19 cellular contexts compared by ENCODE assay signal in the genomic region with DNA sequence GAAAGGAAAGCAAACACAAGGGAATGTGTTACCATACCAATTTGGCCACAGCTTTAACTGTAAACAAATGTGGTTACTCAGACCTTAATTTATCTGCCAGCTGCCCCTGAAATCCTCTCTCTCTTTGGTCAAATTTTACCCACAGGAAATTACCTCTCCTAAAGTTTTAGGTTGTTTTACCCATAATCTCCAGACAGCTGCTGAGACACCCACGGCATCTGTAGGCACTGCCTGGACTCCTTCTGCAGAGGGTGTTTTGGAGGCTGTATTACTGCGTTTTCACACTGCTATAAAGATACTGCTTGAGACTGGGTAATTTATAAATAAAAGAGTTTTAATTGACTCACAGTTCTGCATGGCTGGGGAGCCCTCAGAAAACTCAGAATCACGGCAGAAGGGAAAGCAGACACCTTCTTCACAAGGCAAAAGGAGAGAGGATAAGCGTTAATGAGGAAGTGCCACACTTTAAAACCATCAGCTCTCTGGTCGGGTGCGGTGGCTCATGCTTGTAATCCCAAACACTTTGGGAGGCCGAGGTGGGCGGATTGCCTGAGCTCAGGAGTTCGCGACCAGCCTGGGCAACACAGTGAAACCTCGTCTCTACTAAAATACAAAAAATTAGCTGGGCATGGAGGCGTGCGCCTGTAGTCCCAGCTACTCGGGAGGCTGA.
A peak's percentile ranks its signal among the peaks of the same experiment; 100 is the strongest.
DNase-seq lines count a peak whose midpoint lies in the region; FAIRE-seq and TF ChIP-seq lines count a peak whose summit lies in the region.
"Had no signal": no experiment of that assay in that cellular context is flagged by ENCODE, and none has a peak within 500 bp of the region (broad histone marks: within the 10 kb centered on the region; RNA-seq: fewer than 3 reads in every experiment).

No MANE protein-coding gene starts in this region.

- no peak overlapping the region for H2AFZ ChIP-seq in astrocyte (ENCODE audit: low read depth, low read length)

- TF ChIP-seq CTCF in right atrium auricular region (IDR thresholded peaks at IDR 0.05) (no peak), astrocyte (IDR thresholded peaks at IDR 0.05; ENCODE audit: insufficient read depth, low read depth, low read length) (no peak), A673 (conservative IDR thresholded peaks at IDR 0.05; ENCODE audit: low read depth, low read length) (no peak)

- BruUV-seq in A673 (replicated peaks; lab: Mats Ljungman, UMichigan): no TSS peak

- no peaks in the 10 kb centered on the region for H3K79me2 ChIP-seq in astrocyte (ENCODE audit: insufficient read depth, low read length)

- H3K4me3 Mint-ChIP-seq in astrocyte (ENCODE audit: unreplicated experiment): no peak overlapping the region
- no peak overlapping the region for H3K4me3 Mint-ChIP-seq in activated CD4-positive, alpha-beta memory T cell treated with anti-CD3 and anti-CD28 coated beads, Interleukin-2, amount 10 ng/mL, durations not matched to agents 7 days and 5 days
- H3K4me3 Mint-ChIP-seq: CD14-positive monocyte, H9 had no signal

- peak overlapping the region; percentile 54 to 82 for H3K27ac ChIP-seq in right atrium auricular region
- no peak overlapping the region for H3K27ac ChIP-seq in astrocyte (ENCODE audit: low read depth, low read length)
- H3K27ac ChIP-seq in A673 (ENCODE audit: low read depth, low read length, poor library complexity, severe bottlenecking): no peak overlapping the region
- H3K27ac ChIP-seq: HL-60 had no signal

- no peaks in the 10 kb centered on the region for H4K20me1 ChIP-seq in astrocyte (ENCODE audit: insufficient read depth, low read length)

- CTCF ChIA-PET in A673 (lab: Charles Lee): no interaction called here
- CTCF ChIA-PET in activated CD4-positive, alpha-beta memory T cell treated with anti-CD3 and anti-CD28 coated beads, Interleukin-2, amount 10 ng/mL, durations not matched to agents 7 days and 5 days (lab: Charles Lee): no interaction called here

- H3K4me3 ChIP-seq in right atrium auricular region (peak overlapping the region; percentile 0 to 9), astrocyte (ENCODE audit: insufficient read depth, low read depth, low read length) (no peak overlapping the region), A673 (ENCODE audit: low read depth, low read length, poor library complexity, severe bottlenecking) (no peak overlapping the region)

- no peak for FAIRE-seq in astrocyte (lab: Jason Lieb, UNC)
- FAIRE-seq: G401.6 had no signal

- peaks cover 10% of the 10 kb centered on the region for H3K4me1 Mint-ChIP-seq in astrocyte (ENCODE audit: low read depth, unreplicated experiment)
- H3K4me1 Mint-ChIP-seq in activated CD4-positive, alpha-beta memory T cell treated with anti-CD3 and anti-CD28 coated beads, Interleukin-2, amount 10 ng/mL, durations not matched to agents 7 days and 5 days: no peaks in the 10 kb centered on the region
- H3K4me1 Mint-ChIP-seq: CD14-positive monocyte had no signal

- H3K9me3 ChIP-seq in right atrium auricular region: no peaks in the 10 kb centered on the region
- peaks cover 2% of the 10 kb centered on the region for H3K9me3 ChIP-seq in astrocyte (ENCODE audit: insufficient read depth, low read depth, low read length)
- H3K9me3 ChIP-seq in A673 (ENCODE audit: low read depth, low read length, poor library complexity, severe bottlenecking): no peaks in the 10 kb centered on the region

- H3K27ac Mint-ChIP-seq in astrocyte (ENCODE audit: unreplicated experiment): no peak overlapping the region
- no peak overlapping the region for H3K27ac Mint-ChIP-seq in activated CD4-positive, alpha-beta memory T cell treated with anti-CD3 and anti-CD28 coated beads, Interleukin-2, amount 10 ng/mL, durations not matched to agents 7 days and 5 days
- H3K27ac Mint-ChIP-seq: CD14-positive monocyte had no signal

- H3K9ac ChIP-seq in astrocyte (ENCODE audit: low read length): no peak overlapping the region

- no peaks in the 10 kb centered on the region for H3K27me3 ChIP-seq in right atrium auricular region
- H3K27me3 ChIP-seq in astrocyte (ENCODE audit: insufficient read depth, low read length): no peaks in the 10 kb centered on the region
- no peaks in the 10 kb centered on the region for H3K27me3 ChIP-seq in A673 (replicated peaks; ENCODE audit: insufficient read depth, low read depth, low read length, poor library complexity)

- peaks cover 1% of the 10 kb centered on the region for H3K9me3 Mint-ChIP-seq in astrocyte (ENCODE audit: unreplicated experiment)
- H3K9me3 Mint-ChIP-seq in activated CD4-positive, alpha-beta memory T cell treated with anti-CD3 and anti-CD28 coated beads, Interleukin-2, amount 10 ng/mL, durations not matched to agents 7 days and 5 days: peaks cover 7% of the 10 kb centered on the region
- H3K9me3 Mint-ChIP-seq: H9 had no signal

- H3K36me3 Mint-ChIP-seq in astrocyte (ENCODE audit: low read depth, unreplicated experiment): no peaks in the 10 kb centered on the region
- no peaks in the 10 kb centered on the region for H3K36me3 Mint-ChIP-seq in activated CD4-positive, alpha-beta memory T cell treated with anti-CD3 and anti-CD28 coated beads, Interleukin-2, amount 10 ng/mL, durations not matched to agents 7 days and 5 days (ENCODE audit: low read depth)
- H3K36me3 Mint-ChIP-seq: CD14-positive monocyte had no signal

- POLR2A ChIA-PET in A673 (lab: Charles Lee; ENCODE audit: low non-redundant PET): no interaction called here
- POLR2A ChIA-PET in activated CD4-positive, alpha-beta memory T cell treated with anti-CD3 and anti-CD28 coated beads, Interleukin-2, amount 10 ng/mL, durations not matched to agents 7 days and 5 days (lab: Charles Lee): no interaction called here

- intact Hi-C loops in cardiac septum (cut with DNase I): loop anchor here (2.0 kb wide), 1 partner anchor 19 kb away; no protein-coding TSS in a partner anchor
- intact Hi-C loops in A673 (cut with micrococcal nuclease; ENCODE audit: unreplicated experiment): no loop called here

- H3K4me1 ChIP-seq in right atrium auricular region (no peaks in the 10 kb centered on the region), astrocyte (ENCODE audit: insufficient read depth, low read length) (no peaks in the 10 kb centered on the region), A673 (ENCODE audit: insufficient read depth, low read length, poor library complexity, severe bottlenecking) (no peaks in the 10 kb centered on the region)

- DNase-seq in right atrium auricular region (ENCODE audit: low spot score): no peak
- no peak for DNase-seq in cardiac septum (ENCODE audit: low spot score)
- DNase-seq in astrocyte (ENCODE audit: low read depth): peak; percentile 0
- DNase-seq in occipital lobe (lab: John Stamatoyannopoulos, UW): peak; percentile 12
- DNase-seq in A673 (ENCODE audit: low spot score): no peak
- DNase-seq in activated CD4-positive, alpha-beta T cell treated with anti-CD3 and anti-CD28 coated beads for 1 hour: no peak
- no peak for DNase-seq in activated CD4-positive, alpha-beta memory T cell treated with anti-CD3 and anti-CD28 coated beads, Interleukin-2, amount 10 ng/mL, durations not matched to agents 7 days and 5 days
- DNase-seq: H9; IMR-90; NCI-H1417 treated with DMSO at 0.1 percent for 48 hours; NCI-H187 treated with DMSO at 0.1 percent for 48 hours; NCI-H2171; NCI-H526 treated with DMSO at 0.1 percent for 48 hours; NK-92 treated with Interleukin-12 subunit alpha and Interleukin-12 subunit beta, amount 100 ng/mL, for 24 hours; OCI-M1; SHP77 treated with DMSO at 0.1 percent for 48 hours had no signal

- H3K4me2 ChIP-seq in astrocyte (ENCODE audit: low read length): no peak overlapping the region

- no peaks in the 10 kb centered on the region for H3K27me3 Mint-ChIP-seq in astrocyte (ENCODE audit: low read depth, unreplicated experiment)
- no peaks in the 10 kb centered on the region for H3K27me3 Mint-ChIP-seq in activated CD4-positive, alpha-beta memory T cell treated with anti-CD3 and anti-CD28 coated beads, Interleukin-2, amount 10 ng/mL, durations not matched to agents 7 days and 5 days

- H3K36me3 ChIP-seq in right atrium auricular region (no peaks in the 10 kb centered on the region), astrocyte (ENCODE audit: insufficient read depth, low read length) (no peaks in the 10 kb centered on the region), A673 (ENCODE audit: insufficient read depth, low read length, poor library complexity, severe bottlenecking) (no peaks in the 10 kb centered on the region)

Comparison
In these comparisons a context has a peak if more than half of its experiments do, and no peak if none do; other contexts are left out.
1. DNase-seq: peak in astrocyte (single experiment) and occipital lobe (single experiment); none in right atrium auricular region (single experiment), cardiac septum (single experiment), A673 (single experiment), activated CD4-positive, alpha-beta T cell treated with anti-CD3 and anti-CD28 coated beads for 1 hour (single experiment) and activated CD4-positive, alpha-beta memory T cell treated with anti-CD3 and anti-CD28 coated beads, Interleukin-2, amount 10 ng/mL, durations not matched to agents 7 days and 5 days (single experiment).
2. H3K27ac ChIP-seq: peak in right atrium auricular region (2 of 2); none in astrocyte (single experiment) and A673 (single experiment).
3. H3K4me3 ChIP-seq: peak in right atrium auricular region (2 of 2); none in astrocyte (single experiment) and A673 (single experiment).